Comparison of ENCODE assay signal across 17 cellular contexts in the genomic region with DNA sequence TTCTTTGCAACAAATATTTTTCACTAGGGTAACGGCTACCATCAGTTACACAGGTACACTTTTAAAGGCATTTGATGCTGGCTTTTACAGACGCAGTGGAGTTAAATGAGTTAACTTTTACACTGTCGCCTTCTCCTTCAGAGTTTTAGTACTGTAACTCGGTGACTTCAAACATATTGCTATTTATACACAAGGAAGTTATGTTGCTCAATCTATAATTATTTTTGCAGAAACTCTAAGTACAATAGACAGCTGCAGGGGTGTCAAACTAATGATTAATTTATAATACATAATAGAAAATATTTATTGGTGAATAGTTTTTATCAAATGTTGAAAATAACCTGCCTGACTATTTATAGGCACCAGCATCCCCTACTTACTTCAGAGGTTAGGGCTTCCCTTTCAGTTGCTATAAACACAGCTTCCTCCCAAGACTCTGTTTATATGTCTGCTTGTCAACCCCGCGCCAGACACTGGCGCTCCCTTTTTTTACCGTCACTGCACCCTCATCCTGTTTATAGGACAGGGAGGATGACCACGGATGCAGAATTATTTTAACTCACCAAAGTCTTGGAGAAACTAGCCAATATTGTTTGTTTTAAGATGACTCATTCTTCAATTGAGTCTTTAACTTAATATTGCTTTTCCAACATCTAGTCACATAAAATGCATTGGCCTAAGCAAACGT.
DNase-seq lines count a peak whose midpoint lies in the region; ATAC-seq and TF ChIP-seq lines count a peak whose summit lies in the region.
"Had no signal": no experiment of that assay in that cellular context is flagged by ENCODE, and none has a peak within 500 bp of the region (broad histone marks: within the 10 kb centered on the region; RNA-seq: fewer than 3 reads in every experiment).

No MANE protein-coding gene starts in this region.

- H4K20me1 ChIP-seq in PC-3 (ENCODE audit: low read length), result no peaks in the 10 kb centered on the region

- H3K36me3 ChIP-seq in PC-3 (ENCODE audit: low read depth, low read length), result no peaks in the 10 kb centered on the region
- H3K36me3 ChIP-seq in uterus, result no peaks in the 10 kb centered on the region

- H3K27ac ChIP-seq in PC-3 (ENCODE audit: low read length) (0 out of 2 replicates have a peak overlapping the region, but pooled peaks have one; percentile 5), uterus (no peak overlapping the region)
- H3K27ac ChIP-seq: RWPE1 had no signal

- intact Hi-C loops in PC-3 (cut with micrococcal nuclease) (no loop called here), uterus (cut with DNase I; ENCODE audit: low total_unique reads) (no loop called here)

- POLR2A ChIA-PET in PC-3 (lab: Charles Lee; ENCODE audit: unreplicated experiment), result no interaction called here

- H3K9ac ChIP-seq in PC-3 (ENCODE audit: low read length), result no peak overlapping the region

- peaks cover 16% of the 10 kb centered on the region for H3K4me1 ChIP-seq in PC-3 (ENCODE audit: insufficient read depth, low read length)
- peaks cover 0 to 12% of the 10 kb centered on the region in 2 donors for H3K4me1 ChIP-seq in uterus

- CTCF ChIA-PET in PC-3 (lab: Charles Lee), result no interaction called here

- no peak for TF ChIP-seq POLR2A in uterus (IDR thresholded peaks at IDR 0.05)

- ATAC-seq in PC-3 (peak; percentile 99), GM19455 (IDR thresholded peaks at IDR 0.05; ENCODE audit: unreplicated experiment) (no peak), HG03565 (IDR thresholded peaks at IDR 0.05; ENCODE audit: unreplicated experiment) (no peak)
- ATAC-seq: activated CD8-positive, alpha-beta T cell treated with anti-CD3 and anti-CD28 coated beads for 36 hours; effector memory CD8-positive, alpha-beta T cell had no signal

- no TSS peak for BruUV-seq in PC-3 (replicated peaks; lab: Mats Ljungman, UMichigan)

- no peaks in the 10 kb centered on the region for H3K27me3 ChIP-seq in PC-3 (ENCODE audit: low read length)
- no peaks in the 10 kb centered on the region for H3K27me3 ChIP-seq in uterus

- no peak overlapping the region for H2AFZ ChIP-seq in PC-3 (ENCODE audit: low read length)

- H3K9me3 ChIP-seq in PC-3 (ENCODE audit: low read length) (no peaks in the 10 kb centered on the region), uterus (no peaks in the 10 kb centered on the region)

- H3K79me2 ChIP-seq in PC-3 (ENCODE audit: low read length), result no peaks in the 10 kb centered on the region

- no peaks in the 10 kb centered on the region for H3F3A ChIP-seq in PC-3 (ENCODE audit: low read length, unreplicated experiment)

- H3K9me2 ChIP-seq in PC-3 (replicated peaks; ENCODE audit: low read length), result no peaks in the 10 kb centered on the region

- TF ChIP-seq CTCF in PC-3 (conservative IDR thresholded peaks at IDR 0.05; ENCODE audit: low read depth, low read length), result no peak
- TF ChIP-seq CTCF in fibroblast of mammary gland (conservative IDR thresholded peaks at IDR 0.05; ENCODE audit: control insufficient read depth, insufficient read depth, low read depth, low read length), result no peak
- no peak for TF ChIP-seq CTCF in uterus (IDR thresholded peaks at IDR 0.05)

- DNase-seq in NOMO-1 (lab: John Stamatoyannopoulos, UW; ENCODE audit: unreplicated experiment in 2 of 2) (peak; percentile 46 to 73), NOMO-1 treated with dmso at 0.1 percent for 144 hours (lab: John Stamatoyannopoulos, UW; ENCODE audit: unreplicated experiment) (no peak), PC-3 (peak; percentile 82), fibroblast of mammary gland (ENCODE audit: low read depth) (peak; percentile 63), pons (ENCODE audit: low spot score) (peak; percentile 72), uterus (no peak)
- DNase-seq: 8988T; activated CD8-positive, alpha-beta T cell treated with anti-CD3 and anti-CD28 coated beads for 36 hours; Calu3; effector memory CD8-positive, alpha-beta T cell; NCI-H1417; NCI-H446 treated with DMSO at 0.1 percent for 48 hours; T-helper 9 cell had no signal

- H3K4me2 ChIP-seq in PC-3 (ENCODE audit: low read length), result peak overlapping the region; percentile 4; the same call in 1 of the 2 replicates

- H3K4me3 ChIP-seq in PC-3 (ENCODE audit: low read length) (no peak overlapping the region), fibroblast of mammary gland (ENCODE audit: control insufficient read depth, low read depth, low read length) (no peak overlapping the region), uterus (no peak overlapping the region)
- H3K4me3 ChIP-seq: skin epidermis had no signal

Comparison
In these comparisons a context has a peak if more than half of its experiments do, and no peak if none do; other contexts are left out.
1. DNase-seq: peak in NOMO-1 (2 of 2), PC-3 (single experiment), fibroblast of mammary gland (single experiment) and pons (single experiment); none in NOMO-1 treated with dmso at 0.1 percent for 144 hours (single experiment) and uterus (0 of 2).